ENCODE assay signal across 7 cellular contexts in genomic region chr12:96237465-96238077, GRCh38. TPM values are rescaled to one million over a fixed set of nuclear protein-coding genes. Genes with fewer than 3 reads are reported as not detected.
DNase-seq lines count a peak whose midpoint lies in the region; ATAC-seq and TF ChIP-seq lines count a peak whose summit lies in the region.

No MANE protein-coding gene starts in this region.

- H3K79me2 ChIP-seq in Karpas-422 (ENCODE audit: low read length) = no peaks in the 10 kb centered on the region

- no peaks in the 10 kb centered on the region for H3K4me1 ChIP-seq in Karpas-422 (ENCODE audit: low read length)
- H3K4me1 ChIP-seq in testis = peaks cover 41% of the 10 kb centered on the region

- H3K27me3 ChIP-seq in Karpas-422 (ENCODE audit: low read length) (no peaks in the 10 kb centered on the region), testis (no peaks in the 10 kb centered on the region)

- no peaks in the 10 kb centered on the region for H3K27me3 Mint-ChIP-seq in chondrocyte (ENCODE audit: low read depth)
- no peaks in the 10 kb centered on the region for H3K27me3 Mint-ChIP-seq in natural killer cell treated with Interleukin-12 subunit alpha and Interleukin-12 subunit beta and Interleukin-15 and Interleukin-18, amount 100 ng/mL, for 72 hours

- no peak for TF ChIP-seq POLR2A in testis (IDR thresholded peaks at IDR 0.05)

- H3K9me3 Mint-ChIP-seq in chondrocyte (ENCODE audit: low read depth) = no peaks in the 10 kb centered on the region
- H3K9me3 Mint-ChIP-seq in natural killer cell treated with Interleukin-12 subunit alpha and Interleukin-12 subunit beta and Interleukin-15 and Interleukin-18, amount 100 ng/mL, for 72 hours = no peaks in the 10 kb centered on the region

- no peak overlapping the region for H3K4me2 ChIP-seq in Karpas-422 (ENCODE audit: low read depth, low read length, poor library complexity, severe bottlenecking)

- H3K27ac ChIP-seq in Karpas-422 (ENCODE audit: low read length) = no peak overlapping the region
- peak overlapping the region in 1 of 2 donors; percentile 7 for H3K27ac ChIP-seq in testis

- no peak overlapping the region for H3K9ac ChIP-seq in Karpas-422 (ENCODE audit: low read length)

- H4K20me1 ChIP-seq in Karpas-422 (ENCODE audit: insufficient read depth, low read depth, low read length) = 0 out of 2 replicates have a peak, but pooled peaks cover 2% of the 10 kb centered on the region

- peaks cover 2% of the 10 kb centered on the region for H3K36me3 Mint-ChIP-seq in chondrocyte (ENCODE audit: low read depth)
- no peaks in the 10 kb centered on the region for H3K36me3 Mint-ChIP-seq in natural killer cell treated with Interleukin-12 subunit alpha and Interleukin-12 subunit beta and Interleukin-15 and Interleukin-18, amount 100 ng/mL, for 72 hours

- H3K36me3 ChIP-seq in Karpas-422 (ENCODE audit: insufficient read depth, low read length) (no peaks in the 10 kb centered on the region), testis (ENCODE audit: low read depth, missing control alignments) (no peaks in the 10 kb centered on the region)

- H3K9me2 ChIP-seq in Karpas-422 (replicated peaks; ENCODE audit: insufficient read depth, low read length) = no peaks in the 10 kb centered on the region

- intact Hi-C loops in testis (cut with DNase I; ENCODE audit: low total_unique reads) = no loop called here

- H3K9me3 ChIP-seq in Karpas-422 (ENCODE audit: low read length) (no peaks in the 10 kb centered on the region), testis (no peaks in the 10 kb centered on the region)

- H3K4me3 ChIP-seq in Karpas-422 (ENCODE audit: low read length) = no peak overlapping the region
- no peak overlapping the region for H3K4me3 ChIP-seq in testis

- no peak overlapping the region for H3K4me3 Mint-ChIP-seq in chondrocyte (ENCODE audit: unreplicated experiment)
- peak overlapping the region; percentile 74 for H3K4me3 Mint-ChIP-seq in natural killer cell treated with Interleukin-12 subunit alpha and Interleukin-12 subunit beta and Interleukin-15 and Interleukin-18, amount 100 ng/mL, for 72 hours

- peaks cover 79% of the 10 kb centered on the region for H3K4me1 Mint-ChIP-seq in chondrocyte (ENCODE audit: low read depth)
- peaks cover 60 to 76% of the 10 kb centered on the region in 2 donors for H3K4me1 Mint-ChIP-seq in natural killer cell treated with Interleukin-12 subunit alpha and Interleukin-12 subunit beta and Interleukin-15 and Interleukin-18, amount 100 ng/mL, for 72 hours (ENCODE audit: low read depth in 2 of 2)

- no peak overlapping the region for H2AFZ ChIP-seq in Karpas-422 (ENCODE audit: low read length)

- DNase-seq in Karpas-422 = peak; percentile 48
- DNase-seq in activated CD4-positive, alpha-beta T cell treated with anti-CD3 and anti-CD28 coated beads for 1 hour = peak; percentile 35
- DNase-seq in chondrocyte (ENCODE audit: low spot score) = no peak
- peak; percentile 84 for DNase-seq in natural killer cell treated with Interleukin-12 subunit alpha and Interleukin-12 subunit beta and Interleukin-15 and Interleukin-18, amount 100 ng/mL, for 72 hours (ENCODE audit: low spot score)
- peak; percentile 61 for DNase-seq in testis
- DNase-seq in NCI-H510A treated with DMSO at 0.1 percent for 48 hours (lab: John Stamatoyannopoulos, UW) = no peak

- H3K27ac Mint-ChIP-seq in chondrocyte (ENCODE audit: unreplicated experiment) = peak overlapping the region; percentile 90
- H3K27ac Mint-ChIP-seq in natural killer cell treated with Interleukin-12 subunit alpha and Interleukin-12 subunit beta and Interleukin-15 and Interleukin-18, amount 100 ng/mL, for 72 hours = peak overlapping the region; percentile 36 to 60

- WGBS in testis, 2 donors = 31 to 41% methylated on average over 9 of the region's 9 CpGs

- peak; percentile 22 for TF ChIP-seq CTCF in chondrocyte (IDR thresholded peaks at IDR 0.05)
- TF ChIP-seq CTCF in testis (IDR thresholded peaks at IDR 0.05) = no peak

- ATAC-seq in natural killer cell treated with Interleukin-12 subunit alpha and Interleukin-12 subunit beta and Interleukin-15 and Interleukin-18, amount 100 ng/mL, for 72 hours = peak; percentile 74 to 77
- ATAC-seq in HG02623 (IDR thresholded peaks at IDR 0.05; ENCODE audit: unreplicated experiment) = no peak

RNA-seq across cellular contexts. Expression of gene ELK3, which starts 43.4 kb away (rescaled TPM):
- 1.2 and 1.8 TPM in 2 replicates for total RNA-seq in Karpas-422 (2014; rRNA removed; shearing (Covaris generic); ENCODE audit: low replicate concordance)
- total RNA-seq in chondrocyte = 37.1 to 62.1 TPM (median 38.8 TPM) in 3 replicates
- total RNA-seq in natural killer cell treated with Interleukin-12 subunit alpha and Interleukin-12 subunit beta and Interleukin-15 and Interleukin-18, amount 100 ng/mL, for 72 hours = 10 to 100 TPM; 16.0 to 21.6 TPM
- 10 to 100 TPM; 11.3 to 15.4 TPM for total RNA-seq in testis
- 17.1 TPM for polyA plus RNA-seq in testis (ENCODE audit: insufficient read depth, low read depth, low replicate concordance)

Comparison
In these comparisons a context has a peak if more than half of its experiments do, and no peak if none do; other contexts are left out.
1. DNase-seq: peak in Karpas-422 (single experiment), activated CD4-positive, alpha-beta T cell treated with anti-CD3 and anti-CD28 coated beads for 1 hour (single experiment), natural killer cell treated with Interleukin-12 subunit alpha and Interleukin-12 subunit beta and Interleukin-15 and Interleukin-18, amount 100 ng/mL, for 72 hours (single experiment) and testis (single experiment); none in chondrocyte (single experiment) and NCI-H510A treated with DMSO at 0.1 percent for 48 hours (single experiment).